In the genomic region with DNA sequence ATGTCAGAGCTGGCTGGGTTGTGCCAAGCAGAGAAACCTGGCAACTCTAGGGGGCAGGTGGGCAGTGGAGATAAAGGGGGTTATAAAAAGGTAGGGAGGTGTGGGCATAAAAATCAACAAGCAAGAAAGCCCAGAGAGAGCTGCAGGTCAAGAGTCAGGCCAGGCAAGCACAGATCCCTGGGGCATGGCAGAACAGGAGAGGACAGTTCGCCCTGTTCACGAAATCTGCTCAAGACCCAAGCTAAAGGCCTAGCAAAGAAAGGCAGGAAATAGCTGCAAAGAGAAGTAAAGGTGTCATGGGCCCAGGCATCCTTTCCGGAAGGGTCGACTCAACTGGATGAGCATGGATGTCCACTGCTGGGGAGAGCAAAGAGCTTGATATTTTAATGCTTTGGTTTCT, we compare ENCODE assay signal across 8 cellular contexts. TPM values are rescaled to one million over a fixed set of nuclear protein-coding genes. Genes with fewer than 3 reads are reported as not detected.
DNase-seq lines count a peak whose midpoint lies in the region; FAIRE-seq and TF ChIP-seq lines count a peak whose summit lies in the region.

No MANE protein-coding gene starts in this region.

- H3F3A ChIP-seq in DOHH2 (ENCODE audit: control insufficient read depth, insufficient read depth): peaks cover 13% of the 10 kb centered on the region

- no peaks in the 10 kb centered on the region for H3K36me3 ChIP-seq in DOHH2 (ENCODE audit: control insufficient read depth, low read length)
- no peaks in the 10 kb centered on the region; the same call in 1 of the 2 replicates for H3K36me3 ChIP-seq in SJSA1
- H3K36me3 ChIP-seq in esophagus squamous epithelium: no peaks in the 10 kb centered on the region

- no peak for FAIRE-seq in frontal cortex (lab: Jason Lieb, UNC)

- H3K27ac ChIP-seq in DOHH2 (ENCODE audit: low read depth, low read length) (no peak overlapping the region), SJSA1 (peak overlapping the region; percentile 75; the same call in 1 of the 2 replicates), esophagus squamous epithelium (peak overlapping the region; percentile 74 to 93 (median 88))

- H3K79me2 ChIP-seq in DOHH2 (ENCODE audit: control insufficient read depth, low read length): peaks cover 65% of the 10 kb centered on the region

- H3K9me3 ChIP-seq in DOHH2 (ENCODE audit: control insufficient read depth, insufficient read depth, low read length) (no peaks in the 10 kb centered on the region), SJSA1 (replicated peaks) (no peaks in the 10 kb centered on the region), esophagus squamous epithelium (no peaks in the 10 kb centered on the region)

- TF ChIP-seq CTCF in DOHH2 (IDR thresholded peaks at IDR 0.05; ENCODE audit: low read depth, low read length, poor library complexity, severe bottlenecking) (no peak), esophagus squamous epithelium (IDR thresholded peaks at IDR 0.05) (no peak)

- intact Hi-C loops in esophagus squamous epithelium (cut with DNase I): no loop called here

- peak overlapping the region; percentile 97 for H3K4me2 ChIP-seq in DOHH2 (ENCODE audit: low read length)

- peak overlapping the region; percentile 75 for H3K4me3 ChIP-seq in DOHH2 (ENCODE audit: low read length)
- no peak overlapping the region for H3K4me3 ChIP-seq in SJSA1
- H3K4me3 ChIP-seq in esophagus squamous epithelium: peak overlapping the region; percentile 48 to 81 (median 57)

- WGBS in esophagus squamous epithelium, 2 donors: 12 to 30% methylated on average over 3 to 4 of the region's 4 CpGs

- no peaks in the 10 kb centered on the region for H3K9me2 ChIP-seq in DOHH2 (replicated peaks; ENCODE audit: control insufficient read depth, low read length)

- H3K27me3 ChIP-seq in DOHH2 (ENCODE audit: control insufficient read depth, low read length) (no peaks in the 10 kb centered on the region), SJSA1 (replicated peaks) (no peaks in the 10 kb centered on the region), esophagus squamous epithelium (no peaks in the 10 kb centered on the region)

- TF ChIP-seq POLR2A in esophagus squamous epithelium (IDR thresholded peaks at IDR 0.05): no peak

- DNase-seq in SJSA1 (ENCODE audit: low read depth in 1 of 2, low spot score in 2 of 2) (no peak), esophagus squamous epithelium (lab: John Stamatoyannopoulos, UW) (no peak), renal cortical epithelial cell (ENCODE audit: low read depth) (peak; percentile 15), CD1c-positive myeloid dendritic cell (ENCODE audit: extremely low spot score) (no peak), foreskin melanocyte (no peak), NCI-H146 treated with DMSO at 0.1 percent for 48 hours (lab: John Stamatoyannopoulos, UW; ENCODE audit: unreplicated experiment) (no peak), frontal cortex (ENCODE audit: low spot score in 2 of 2) (no peak)

- peaks cover 50% of the 10 kb centered on the region for H3K4me1 ChIP-seq in DOHH2 (ENCODE audit: control insufficient read depth, low read length)
- H3K4me1 ChIP-seq in SJSA1 (replicated peaks): peaks cover 35% of the 10 kb centered on the region
- H3K4me1 ChIP-seq in esophagus squamous epithelium: peaks cover 31 to 85% (median 43%) of the 10 kb centered on the region in 3 donors

- no peaks in the 10 kb centered on the region; the same call in 1 of the 2 replicates for H4K20me1 ChIP-seq in DOHH2 (ENCODE audit: control insufficient read depth, insufficient read depth, low read depth, low read length)

RNA-seq across cellular contexts. Expression of a gene that starts 3.4 kb away (rescaled TPM):
- 37.8 and 62.8 TPM in 2 replicates for total RNA-seq in SJSA1 (2014; rRNA removed; shearing (Covaris generic))
- total RNA-seq in esophagus squamous epithelium: 10 to 100 TPM; 18.3 to 58.7 (median 29.7) TPM
- 36.5 and 124 TPM in 2 replicates for total RNA-seq in renal cortical epithelial cell
- total RNA-seq in frontal cortex: 26.5 TPM
